8 cellular contexts compared by ENCODE assay signal in genomic region chr19:47107953-47108746, GRCh38. TPM values are rescaled to one million over a fixed set of nuclear protein-coding genes. Genes with fewer than 3 reads are reported as not detected.
DNase-seq lines count a peak whose midpoint lies in the region; ATAC-seq, FAIRE-seq and TF ChIP-seq lines count a peak whose summit lies in the region.

No MANE protein-coding gene starts in this region.

- POLR2A ChIA-PET in naive thymus-derived CD8-positive, alpha-beta T cell (lab: Charles Lee) = interaction anchor here (0.6 to 1.9 kb wide), 7 partner anchors 10 to 117 kb away, joined by 3 to 6 read pairs (median 5); no protein-coding TSS in a partner anchor

- peak overlapping the region in 10 of 11 experiments; percentile 96 to 100 (median 100); a peak in 18 of 22 replicates for H3K9ac ChIP-seq in BLaER1 treated with 17β-estradiol and CSF1 and Interleukin-3, amounts not matched to agents 10 nM and 100 nM

- H4K20me1 ChIP-seq in BLaER1 treated with 17β-estradiol and CSF1 and Interleukin-3, amounts not matched to agents 10 nM and 100 nM = peaks cover 0 to 50% (median 38%) of the 10 kb centered on the region in 11 experiments; a peak in 17 of 22 replicates

- no peak for ATAC-seq in naive thymus-derived CD8-positive, alpha-beta T cell
- ATAC-seq in HG03196 (IDR thresholded peaks at IDR 0.05; ENCODE audit: unreplicated experiment) (no peak), HG03439 (IDR thresholded peaks at IDR 0.05; ENCODE audit: unreplicated experiment) (no peak), GM19351 (IDR thresholded peaks at IDR 0.05; ENCODE audit: unreplicated experiment) (no peak)

- peaks cover 33 to 67% (median 59%) of the 10 kb centered on the region in 4 donors for H3K4me1 Mint-ChIP-seq in naive thymus-derived CD8-positive, alpha-beta T cell

- H3K4me1 ChIP-seq in BLaER1 treated with 17β-estradiol and CSF1 and Interleukin-3, amounts not matched to agents 10 nM and 100 nM = peaks cover 39 to 55% (median 50%) of the 10 kb centered on the region in 10 experiments

- peaks cover 17 to 51% (median 36%) of the 10 kb centered on the region in 11 experiments; a peak in 21 of 22 replicates for H3K36me3 ChIP-seq in BLaER1 treated with 17β-estradiol and CSF1 and Interleukin-3, amounts not matched to agents 10 nM and 100 nM
- peaks cover 5% of the 10 kb centered on the region for H3K36me3 ChIP-seq in bronchial epithelial cell (ENCODE audit: control insufficient read depth, insufficient read depth, low read length)

- DNase-seq in NCI-H187 treated with DMSO at 0.1 percent for 48 hours (lab: John Stamatoyannopoulos, UW) = peak; percentile 41
- peak; percentile 53 for DNase-seq in bronchial epithelial cell (ENCODE audit: low read depth)
- no peak for DNase-seq in naive thymus-derived CD8-positive, alpha-beta T cell
- DNase-seq in epidermal melanocyte (ENCODE audit: insufficient read length, low spot score) = no peak

- H3K27ac Mint-ChIP-seq in naive thymus-derived CD8-positive, alpha-beta T cell = peak overlapping the region; percentile 48 to 100 (median 84)

- no peak for TF ChIP-seq CTCF in bronchial epithelial cell (IDR thresholded peaks at IDR 0.05; ENCODE audit: insufficient read depth, low read length, severe bottlenecking)

- no peaks in the 10 kb centered on the region for H3K9me3 Mint-ChIP-seq in naive thymus-derived CD8-positive, alpha-beta T cell

- H3K4me2 ChIP-seq in BLaER1 treated with 17β-estradiol and CSF1 and Interleukin-3, amounts not matched to agents 10 nM and 100 nM = peak overlapping the region; percentile 60 to 94 (median 90)

- H3K27me3 ChIP-seq in BLaER1 treated with 17β-estradiol and CSF1 and Interleukin-3, amounts not matched to agents 10 nM and 100 nM = no peaks in the 10 kb centered on the region
- no peaks in the 10 kb centered on the region for H3K27me3 ChIP-seq in bronchial epithelial cell (ENCODE audit: control insufficient read depth, insufficient read depth, low read length)

- peak overlapping the region; percentile 55 to 100 (median 100); a peak in 21 of 22 replicates for H3K27ac ChIP-seq in BLaER1 treated with 17β-estradiol and CSF1 and Interleukin-3, amounts not matched to agents 10 nM and 100 nM

- no peaks in the 10 kb centered on the region for H3K9me3 ChIP-seq in BLaER1 treated with 17β-estradiol and CSF1 and Interleukin-3, amounts not matched to agents 10 nM and 100 nM (replicated peaks in 1 of 11)

- FAIRE-seq in bronchial epithelial cell (lab: Jason Lieb, UNC) = no peak

- peak overlapping the region in 3 of 10 experiments; percentile 91 to 96 (median 94); a peak in 6 of 20 replicates for H3K4me3 ChIP-seq in BLaER1 treated with 17β-estradiol and CSF1 and Interleukin-3, amounts not matched to agents 10 nM and 100 nM
- H3K4me3 ChIP-seq in bronchial epithelial cell (ENCODE audit: low read depth, low read length) = no peak overlapping the region

- H3K27me3 Mint-ChIP-seq in naive thymus-derived CD8-positive, alpha-beta T cell = peaks cover 0 to 2% (median 0%) of the 10 kb centered on the region in 5 donors

- peaks cover 11 to 18% (median 12%) of the 10 kb centered on the region in 3 donors for H3K36me3 Mint-ChIP-seq in naive thymus-derived CD8-positive, alpha-beta T cell

- H3K4me3 Mint-ChIP-seq in naive thymus-derived CD8-positive, alpha-beta T cell = peak overlapping the region in 9 of 10 donors; percentile 24 to 94 (median 63)

RNA-seq across cellular contexts. Expression of gene ZC3H4, which starts 5.4 kb away (rescaled TPM):
- total RNA-seq in bronchial epithelial cell = 2.6 and 7.0 TPM in 2 replicates
- 10 to 100 TPM; 73.4 to 76.3 TPM for total RNA-seq in naive thymus-derived CD8-positive, alpha-beta T cell
- 1 to 10 TPM in 2 of 3 donors, under 1 TPM in 1; 0.86 to 2.4 (median 2.0) TPM for polyA plus RNA-seq in naive thymus-derived CD8-positive, alpha-beta T cell

RNA-seq across cellular contexts. Expression of gene SAE1, which starts 22.5 kb away (rescaled TPM):
- 90.6 and 108 TPM in 2 replicates for total RNA-seq in bronchial epithelial cell
- 10 to 100 TPM; 44.5 to 45.6 TPM for total RNA-seq in naive thymus-derived CD8-positive, alpha-beta T cell
- polyA plus RNA-seq in naive thymus-derived CD8-positive, alpha-beta T cell = 100 to 1,000 TPM; 158 to 174 (median 159) TPM

RNA-seq across cellular contexts. Expression of gene TMEM160, which starts 59.7 kb away (rescaled TPM):
- total RNA-seq in bronchial epithelial cell = 20.5 and 23.9 TPM in 2 replicates
- total RNA-seq in naive thymus-derived CD8-positive, alpha-beta T cell = 10 to 100 TPM; 30.1 to 31.7 TPM
- polyA plus RNA-seq in naive thymus-derived CD8-positive, alpha-beta T cell = 100 to 1,000 TPM; 118 to 154 (median 144) TPM

Comparison
In these comparisons a context has a peak if more than half of its experiments do, and no peak if none do; other contexts are left out.
1. DNase-seq: peak in NCI-H187 treated with DMSO at 0.1 percent for 48 hours (single experiment) and bronchial epithelial cell (single experiment); none in naive thymus-derived CD8-positive, alpha-beta T cell (0 of 10) and epidermal melanocyte (single experiment).